In genomic region chr7:107390921-107391320, GRCh38 we compare ENCODE assay signal across 1 cellular context.
TF ChIP-seq lines count a peak whose summit lies in the region.

No MANE protein-coding gene starts in this region.

TF ChIP-seq in WTC11, 78 proteins besides CTCF, POLR2A, EP300 and RAD21 (continued from another document):
- TF ChIP-seq, protein P1, sequence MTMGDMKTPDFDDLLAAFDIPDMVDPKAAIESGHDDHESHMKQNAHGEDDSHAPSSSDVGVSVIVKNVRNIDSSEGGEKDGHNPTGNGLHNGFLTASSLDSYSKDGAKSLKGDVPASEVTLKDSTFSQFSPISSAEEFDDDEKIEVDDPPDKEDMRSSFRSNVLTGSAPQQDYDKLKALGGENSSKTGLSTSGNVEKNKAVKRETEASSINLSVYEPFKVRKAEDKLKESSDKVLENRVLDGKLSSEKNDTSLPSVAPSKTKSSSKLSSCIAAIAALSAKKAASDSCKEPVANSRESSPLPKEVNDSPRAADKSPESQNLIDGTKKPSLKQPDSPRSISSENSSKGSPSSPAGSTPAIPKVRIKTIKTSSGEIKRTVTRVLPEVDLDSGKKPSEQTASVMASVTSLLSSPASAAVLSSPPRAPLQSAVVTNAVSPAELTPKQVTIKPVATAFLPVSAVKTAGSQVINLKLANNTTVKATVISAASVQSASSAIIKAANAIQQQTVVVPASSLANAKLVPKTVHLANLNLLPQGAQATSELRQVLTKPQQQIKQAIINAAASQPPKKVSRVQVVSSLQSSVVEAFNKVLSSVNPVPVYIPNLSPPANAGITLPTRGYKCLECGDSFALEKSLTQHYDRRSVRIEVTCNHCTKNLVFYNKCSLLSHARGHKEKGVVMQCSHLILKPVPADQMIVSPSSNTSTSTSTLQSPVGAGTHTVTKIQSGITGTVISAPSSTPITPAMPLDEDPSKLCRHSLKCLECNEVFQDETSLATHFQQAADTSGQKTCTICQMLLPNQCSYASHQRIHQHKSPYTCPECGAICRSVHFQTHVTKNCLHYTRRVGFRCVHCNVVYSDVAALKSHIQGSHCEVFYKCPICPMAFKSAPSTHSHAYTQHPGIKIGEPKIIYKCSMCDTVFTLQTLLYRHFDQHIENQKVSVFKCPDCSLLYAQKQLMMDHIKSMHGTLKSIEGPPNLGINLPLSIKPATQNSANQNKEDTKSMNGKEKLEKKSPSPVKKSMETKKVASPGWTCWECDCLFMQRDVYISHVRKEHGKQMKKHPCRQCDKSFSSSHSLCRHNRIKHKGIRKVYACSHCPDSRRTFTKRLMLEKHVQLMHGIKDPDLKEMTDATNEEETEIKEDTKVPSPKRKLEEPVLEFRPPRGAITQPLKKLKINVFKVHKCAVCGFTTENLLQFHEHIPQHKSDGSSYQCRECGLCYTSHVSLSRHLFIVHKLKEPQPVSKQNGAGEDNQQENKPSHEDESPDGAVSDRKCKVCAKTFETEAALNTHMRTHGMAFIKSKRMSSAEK (CRISPR knock-in tag; IDR thresholded peaks at IDR 0.05; ENCODE audit: borderline replicate concordance): no peak
- TF ChIP-seq, protein P2, sequence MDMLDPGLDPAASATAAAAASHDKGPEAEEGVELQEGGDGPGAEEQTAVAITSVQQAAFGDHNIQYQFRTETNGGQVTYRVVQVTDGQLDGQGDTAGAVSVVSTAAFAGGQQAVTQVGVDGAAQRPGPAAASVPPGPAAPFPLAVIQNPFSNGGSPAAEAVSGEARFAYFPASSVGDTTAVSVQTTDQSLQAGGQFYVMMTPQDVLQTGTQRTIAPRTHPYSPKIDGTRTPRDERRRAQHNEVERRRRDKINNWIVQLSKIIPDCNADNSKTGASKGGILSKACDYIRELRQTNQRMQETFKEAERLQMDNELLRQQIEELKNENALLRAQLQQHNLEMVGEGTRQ (CRISPR knock-in tag; IDR thresholded peaks at IDR 0.05): no peak
- no peak for TF ChIP-seq MYBL2 (CRISPR knock-in tag; IDR thresholded peaks at IDR 0.05)
- TF ChIP-seq SOX15 (CRISPR knock-in tag; IDR thresholded peaks at IDR 0.05): no peak
